ENCODE assay signal across 25 cellular contexts in genomic region chr2:128447538-128447885, GRCh38.
DNase-seq lines count a peak whose midpoint lies in the region; ATAC-seq and TF ChIP-seq lines count a peak whose summit lies in the region.
"Had no signal": no experiment of that assay in that cellular context is flagged by ENCODE, and none has a peak within 500 bp of the region (broad histone marks: within the 10 kb centered on the region; RNA-seq: fewer than 3 reads in every experiment).

No MANE protein-coding gene starts in this region.

- no peaks in the 10 kb centered on the region for H3K27me3 Mint-ChIP-seq in mesothelial cell of epicardium (ENCODE audit: low read depth)
- no peaks in the 10 kb centered on the region for H3K27me3 Mint-ChIP-seq in type B pancreatic cell
- peaks cover 0 to 8% (median 3%) of the 10 kb centered on the region in 3 donors for H3K27me3 Mint-ChIP-seq in immature natural killer cell (ENCODE audit: low read depth in 3 of 3)

- ATAC-seq in GM18868 (IDR thresholded peaks at IDR 0.05; ENCODE audit: unreplicated experiment), result no peak
- ATAC-seq: GM12878 had no signal

- H3K9me3 Mint-ChIP-seq in mesothelial cell of epicardium (no peaks in the 10 kb centered on the region), type B pancreatic cell (no peaks in the 10 kb centered on the region), immature natural killer cell (peaks cover 0 to 1% (median 0%) of the 10 kb centered on the region in 6 donors)
- H3K9me3 Mint-ChIP-seq: CD4-positive, alpha-beta memory T cell had no signal

- H3K27ac Mint-ChIP-seq in mesothelial cell of epicardium (no peak overlapping the region), type B pancreatic cell (no peak overlapping the region), immature natural killer cell (no peak overlapping the region)
- H3K27ac Mint-ChIP-seq: CD4-positive, alpha-beta memory T cell had no signal

- H3K4me3 Mint-ChIP-seq in mesothelial cell of epicardium, result no peak overlapping the region
- H3K4me3 Mint-ChIP-seq in type B pancreatic cell, result no peak overlapping the region
- no peak overlapping the region for H3K4me3 Mint-ChIP-seq in immature natural killer cell
- H3K4me3 Mint-ChIP-seq: CD4-positive, alpha-beta memory T cell had no signal

- H3K4me3 ChIP-seq in coronary artery, result no peak overlapping the region
- H3K4me3 ChIP-seq: GM12878 had no signal

- H3K36me3 Mint-ChIP-seq in mesothelial cell of epicardium (no peaks in the 10 kb centered on the region), type B pancreatic cell (no peaks in the 10 kb centered on the region), immature natural killer cell (no peaks in the 10 kb centered on the region)
- H3K36me3 Mint-ChIP-seq: CD4-positive, alpha-beta memory T cell had no signal

- peak; percentile 53 for DNase-seq in activated effector memory CD4-positive, alpha-beta T cell treated with anti-CD3 and anti-CD28 coated beads, Interleukin-2, amount 50 U/mL, for 16 hours
- DNase-seq in activated effector memory CD4-positive, alpha-beta T cell treated with Interleukin-2 at 50 U/mL for 16 hours, result no peak
- peak; percentile 52 for DNase-seq in coronary artery (ENCODE audit: low spot score)
- DNase-seq in mesothelial cell of epicardium (ENCODE audit: low spot score in 2 of 2, unreplicated experiment in 2 of 2), result peak; percentile 3 to 5
- peak; percentile 65 for DNase-seq in type B pancreatic cell (ENCODE audit: extremely low spot score, unreplicated experiment)
- DNase-seq in immature natural killer cell, result no peak
- DNase-seq in NCI-H748 (lab: John Stamatoyannopoulos, UW; ENCODE audit: unreplicated experiment), result no peak
- DNase-seq: 8988T; CD4-positive, alpha-beta memory T cell; COR-L47; DMS79; EL; GDM1; GOT3; HCEC 1CT; IMR-90; KG1; MM.1S; NCI-H2029; NCI-H446; NCI-H524 treated with DMSO at 0.1 percent for 48 hours; SHP77 treated with DMSO at 0.1 percent for 48 hours had no signal

- no peak for TF ChIP-seq CTCF in coronary artery (IDR thresholded peaks at IDR 0.05)
- TF ChIP-seq CTCF in mesothelial cell of epicardium (IDR thresholded peaks at IDR 0.05; ENCODE audit: unreplicated experiment), result no peak
- TF ChIP-seq CTCF in type B pancreatic cell (conservative IDR thresholded peaks at IDR 0.05), result no peak

- H3K4me1 Mint-ChIP-seq in mesothelial cell of epicardium (peaks cover 30% of the 10 kb centered on the region), type B pancreatic cell (ENCODE audit: unreplicated experiment) (peaks cover 26% of the 10 kb centered on the region), immature natural killer cell (no peaks in the 10 kb centered on the region)
- H3K4me1 Mint-ChIP-seq: CD4-positive, alpha-beta memory T cell had no signal

- no peak overlapping the region for H3K27ac ChIP-seq in coronary artery
- H3K27ac ChIP-seq: RWPE1 had no signal

Comparison
In these comparisons a context has a peak if more than half of its experiments do, and no peak if none do; other contexts are left out.
1. DNase-seq: peak in activated effector memory CD4-positive, alpha-beta T cell treated with anti-CD3 and anti-CD28 coated beads, Interleukin-2, amount 50 U/mL, for 16 hours (single experiment), coronary artery (single experiment), mesothelial cell of epicardium (2 of 2) and type B pancreatic cell (single experiment); none in activated effector memory CD4-positive, alpha-beta T cell treated with Interleukin-2 at 50 U/mL for 16 hours (single experiment), immature natural killer cell (0 of 3) and NCI-H748 (single experiment).